26 cellular contexts compared by ENCODE assay signal in genomic region chr22:36460202-36460601, GRCh38. TPM values are rescaled to one million over a fixed set of nuclear protein-coding genes. Genes with fewer than 3 reads are reported as not detected.
DNase-seq lines count a peak whose midpoint lies in the region; ATAC-seq and TF ChIP-seq lines count a peak whose summit lies in the region.
"Had no signal": no experiment of that assay in that cellular context is flagged by ENCODE, and none has a peak within 500 bp of the region (broad histone marks: within the 10 kb centered on the region; RNA-seq: fewer than 3 reads in every experiment).

No MANE protein-coding gene starts in this region.

- no peak overlapping the region for H3K27ac Mint-ChIP-seq in HFFc6
- H3K27ac Mint-ChIP-seq: activated CD8-positive, alpha-beta memory T cell treated with anti-CD3 and anti-CD28 coated beads, Interleukin-2, amount 10 ng/mL, durations not matched to agents 7 days and 5 days had no signal

- H3K9me3 ChIP-seq in NT2/D1 (ENCODE audit: insufficient read depth, low read length) (no peaks in the 10 kb centered on the region), mesenchymal stem cell (ENCODE audit: control insufficient read depth, low read length) (no peaks in the 10 kb centered on the region), psoas muscle (no peaks in the 10 kb centered on the region)
- H3K9me3 ChIP-seq: ovary had no signal

- WGBS in mesenchymal stem cell = 97% methylated on average over 8 of the region's 8 CpGs
- WGBS in psoas muscle, 3 donors = 89 to 98% (median 98%) methylated on average over 8 of the region's 8 CpGs

- H4K8ac ChIP-seq in mesenchymal stem cell (ENCODE audit: low read length) = no peak overlapping the region

- peak overlapping the region; percentile 45 for H2AK5ac ChIP-seq in mesenchymal stem cell (ENCODE audit: low read length, severe bottlenecking)

- no peak for TF ChIP-seq CTCF in 22Rv1 (IDR thresholded peaks at IDR 0.05)
- no peak for TF ChIP-seq CTCF in psoas muscle (IDR thresholded peaks at IDR 0.05)
- TF ChIP-seq CTCF in HFFc6 (IDR thresholded peaks at IDR 0.05) = no peak

- no peak overlapping the region for H3K4me3 Mint-ChIP-seq in HFFc6
- H3K4me3 Mint-ChIP-seq: activated CD8-positive, alpha-beta memory T cell treated with anti-CD3 and anti-CD28 coated beads, Interleukin-2, amount 10 ng/mL, durations not matched to agents 7 days and 5 days; naive B cell had no signal

- DNase-seq in NT2/D1 (ENCODE audit: low read depth, low spot score) (no peak), mesenchymal stem cell (no peak), psoas muscle (no peak), activated gamma-delta T cell treated with Interleukin-2 at 50 U/mL for 16 hours (no peak), HFFc6 (no peak), COR-L47 (lab: John Stamatoyannopoulos, UW) (no peak)
- DNase-seq: ACHN; activated CD4-positive, alpha-beta T cell treated with anti-CD3 and anti-CD28 coated beads, Interleukin-2, amount 50 U/mL, for 1 hour; activated CD8-positive, alpha-beta memory T cell treated with anti-CD3 and anti-CD28 coated beads, Interleukin-2, amount 10 ng/mL, durations not matched to agents 7 days and 5 days; activated naive CD4-positive, alpha-beta T cell treated with anti-CD3 and anti-CD28 coated beads, Interleukin-2, amount 50 U/mL, for 16 hours; Calu3; central memory CD4-positive, alpha-beta T cell; dermis blood vessel endothelial cell; kidney glomerular epithelial cell; naive B cell; NCI-H345; NCI-H774; OCI-M1; ovary; Right ventricle myocardium superior; stimulated activated CD8-positive, alpha-beta memory T cell treated with anti-CD3 and anti-CD28 coated beads, Interleukin-4, amount 100 ng/mL, for 48 hours; substantia nigra; T-helper 9 cell; WERI-Rb-1 had no signal

- H3K27me3 ChIP-seq in NT2/D1 (ENCODE audit: insufficient read depth, insufficient read length) = no peaks in the 10 kb centered on the region
- H3K27me3 ChIP-seq in mesenchymal stem cell (ENCODE audit: control insufficient read depth in 1 of 2, insufficient read depth in 1 of 2, low read length in 2 of 2) = no peaks in the 10 kb centered on the region
- H3K27me3 ChIP-seq in psoas muscle (ENCODE audit: insufficient read depth in 3 of 3, low read length in 2 of 3) = no peaks in the 10 kb centered on the region
- H3K27me3 ChIP-seq: ovary had no signal

- H4K91ac ChIP-seq in mesenchymal stem cell (ENCODE audit: low read length) = no peak overlapping the region

- ATAC-seq in psoas muscle (no peak), GM19467 (IDR thresholded peaks at IDR 0.05; ENCODE audit: unreplicated experiment) (no peak)
- ATAC-seq: activated CD8-positive, alpha-beta memory T cell treated with anti-CD3 and anti-CD28 coated beads, Interleukin-2, amount 10 ng/mL, durations not matched to agents 7 days and 5 days had no signal

- H3K14ac ChIP-seq in mesenchymal stem cell (ENCODE audit: low read length in 2 of 2) = no peak overlapping the region

- H3K36me3 ChIP-seq in NT2/D1 (ENCODE audit: insufficient read depth, insufficient read length, low read length) = no peaks in the 10 kb centered on the region
- no peaks in the 10 kb centered on the region for H3K36me3 ChIP-seq in mesenchymal stem cell (ENCODE audit: control insufficient read depth in 1 of 2, insufficient read depth in 2 of 2, low read depth in 1 of 2, low read length in 2 of 2)
- H3K36me3 ChIP-seq in psoas muscle (ENCODE audit: insufficient read depth in 1 of 2, low read depth in 1 of 2) = no peaks in the 10 kb centered on the region
- H3K36me3 ChIP-seq: ovary, WERI-Rb-1 had no signal

- peaks cover 7% of the 10 kb centered on the region for H3K79me1 ChIP-seq in mesenchymal stem cell (replicated peaks; ENCODE audit: low read length, poor library complexity, severe bottlenecking)

- H2BK120ac ChIP-seq in mesenchymal stem cell (ENCODE audit: low read depth, low read length) = no peak overlapping the region

- no peaks in the 10 kb centered on the region for H3K9me3 Mint-ChIP-seq in HFFc6
- H3K9me3 Mint-ChIP-seq: naive B cell had no signal

- H2BK5ac ChIP-seq in mesenchymal stem cell (ENCODE audit: low read depth, low read length, poor library complexity, severe bottlenecking) = no peak overlapping the region

- H2AFZ ChIP-seq in mesenchymal stem cell (ENCODE audit: low read depth, low read length) = no peak overlapping the region

- no peak overlapping the region for H3K23ac ChIP-seq in mesenchymal stem cell (ENCODE audit: low read length in 2 of 2)

- peaks cover 47% of the 10 kb centered on the region for H3K4me1 Mint-ChIP-seq in HFFc6 (ENCODE audit: low read depth)

- intact Hi-C loops in psoas muscle (cut with DNase I) = loop anchor here in 1 of 2 donors (5.0 kb wide), 1 partner anchor 73 kb away; the partner anchor contains the start of gene MYH9

- H3K4me1 ChIP-seq in NT2/D1 (ENCODE audit: insufficient read depth, insufficient read length) = peaks cover 20% of the 10 kb centered on the region
- peaks cover 48% of the 10 kb centered on the region for H3K4me1 ChIP-seq in mesenchymal stem cell (ENCODE audit: control insufficient read depth, insufficient read depth, low read depth, low read length)
- H3K4me1 ChIP-seq in psoas muscle = peaks cover 65% of the 10 kb centered on the region

- H3K36me3 Mint-ChIP-seq in HFFc6 (ENCODE audit: low read depth) = no peaks in the 10 kb centered on the region
- H3K36me3 Mint-ChIP-seq: activated CD8-positive, alpha-beta memory T cell treated with anti-CD3 and anti-CD28 coated beads, Interleukin-2, amount 10 ng/mL, durations not matched to agents 7 days and 5 days; naive B cell had no signal

- H2BK12ac ChIP-seq in mesenchymal stem cell (ENCODE audit: low read length in 2 of 2) = no peak overlapping the region

- peak overlapping the region; percentile 93 for H3K27ac ChIP-seq in 22Rv1
- H3K27ac ChIP-seq in mesenchymal stem cell (ENCODE audit: low read length, poor library complexity, severe bottlenecking) = no peak overlapping the region
- H3K27ac ChIP-seq in psoas muscle = peak overlapping the region; percentile 97
- H3K27ac ChIP-seq: ovary, WERI-Rb-1 had no signal

- H2BK15ac ChIP-seq in mesenchymal stem cell (ENCODE audit: low read depth, poor library complexity, severe bottlenecking) = no peak overlapping the region

- H3K18ac ChIP-seq in mesenchymal stem cell (ENCODE audit: low read depth in 1 of 2, low read length in 2 of 2) = no peak overlapping the region

- H3K9ac ChIP-seq in NT2/D1 (ENCODE audit: insufficient read length, low read depth) (peak overlapping the region; percentile 56), mesenchymal stem cell (ENCODE audit: low read length) (no peak overlapping the region)

- no peak overlapping the region for H3K4me2 ChIP-seq in mesenchymal stem cell (ENCODE audit: low read length, poor library complexity, severe bottlenecking)

- peaks cover 3% of the 10 kb centered on the region; the same call in 1 of the 2 replicates for H3K27me3 Mint-ChIP-seq in HFFc6 (ENCODE audit: insufficient read depth)
- H3K27me3 Mint-ChIP-seq: activated CD8-positive, alpha-beta memory T cell treated with anti-CD3 and anti-CD28 coated beads, Interleukin-2, amount 10 ng/mL, durations not matched to agents 7 days and 5 days; naive B cell had no signal

- H3K4ac ChIP-seq in mesenchymal stem cell (ENCODE audit: low read depth in 1 of 2, low read length in 2 of 2) = no peak overlapping the region

- H3K4me3 ChIP-seq in NT2/D1 (ENCODE audit: insufficient read length, low read depth) = no peak overlapping the region
- H3K4me3 ChIP-seq in mesenchymal stem cell (ENCODE audit: insufficient read depth in 1 of 2, low read depth in 1 of 2, low read length in 2 of 2) = no peak overlapping the region
- no peak overlapping the region for H3K4me3 ChIP-seq in psoas muscle
- H3K4me3 ChIP-seq: ovary had no signal

RNA-seq across cellular contexts. Expression of gene TXN2, which starts 21.2 kb away (rescaled TPM):
- polyA plus RNA-seq in mesenchymal stem cell (2013, experiment 1 of 2) = 66.7 TPM
- polyA plus RNA-seq in mesenchymal stem cell (2013, experiment 2 of 2) = 65.6 TPM
- 100 to 1,000 TPM in 3 of 4 donors, 10 to 100 TPM in 1; 83.9 to 146 (median 112) TPM for total RNA-seq in psoas muscle
- 100 to 1,000 TPM; 109 to 155 (median 115) TPM for polyA plus RNA-seq in psoas muscle
- total RNA-seq in HFFc6 (2021; fragmentation: NEBNext Ultra II Directional; extraction: Animal tissue kit (Norgen Biotek cat#: 25700)) = 100 to 1,000 TPM in 2 of 6 experiments, 10 to 100 TPM in 4; 90.3 to 109 (median 96.1) TPM

RNA-seq across cellular contexts. Expression of gene FOXRED2, which starts 46.6 kb away (rescaled TPM):
- polyA plus RNA-seq in mesenchymal stem cell (2013, experiment 1 of 2) = 12.9 TPM
- 12.8 TPM for polyA plus RNA-seq in mesenchymal stem cell (2013, experiment 2 of 2)
- total RNA-seq in psoas muscle = 10 to 100 TPM in 1 of 4 donors, 1 to 10 TPM in 3; 6.4 to 10.2 (median 7.9) TPM
- 1 to 10 TPM; 3.3 to 9.0 (median 5.0) TPM for polyA plus RNA-seq in psoas muscle
- total RNA-seq in HFFc6 (2021; fragmentation: NEBNext Ultra II Directional; extraction: Animal tissue kit (Norgen Biotek cat#: 25700)) = 1 to 10 TPM; 2.8 to 4.7 (median 4.2) TPM
